In genomic region chr20:38673731-38674177, GRCh38 we compare ENCODE assay signal across 9 cellular contexts. TPM values are rescaled to one million over a fixed set of nuclear protein-coding genes. Genes with fewer than 3 reads are reported as not detected.
DNase-seq lines count a peak whose midpoint lies in the region; TF ChIP-seq lines count a peak whose summit lies in the region.
"Had no signal": no experiment of that assay in that cellular context is flagged by ENCODE, and none has a peak within 500 bp of the region (broad histone marks: within the 10 kb centered on the region; RNA-seq: fewer than 3 reads in every experiment).

No MANE protein-coding gene starts in this region.

- H3K27ac Mint-ChIP-seq in chondrocyte (ENCODE audit: unreplicated experiment) (no peak overlapping the region), mesothelial cell of epicardium (no peak overlapping the region)

- no peaks in the 10 kb centered on the region for H3K9me2 ChIP-seq in Loucy (replicated peaks; ENCODE audit: low read depth, low read length)

- H3K9ac ChIP-seq in Loucy (ENCODE audit: low read depth, low read length, poor library complexity, severe bottlenecking): no peak overlapping the region

- H3K79me2 ChIP-seq in Loucy (ENCODE audit: insufficient read depth, low read length): no peaks in the 10 kb centered on the region

- H3K27me3 ChIP-seq in Loucy (ENCODE audit: insufficient read depth, low read length, poor library complexity, severe bottlenecking): no peaks in the 10 kb centered on the region
- H3K27me3 ChIP-seq in adrenal gland: peaks cover 22% of the 10 kb centered on the region

- H3K36me3 Mint-ChIP-seq in chondrocyte (ENCODE audit: low read depth) (no peaks in the 10 kb centered on the region), mesothelial cell of epicardium (no peaks in the 10 kb centered on the region)

- peak overlapping the region; percentile 81 for H3K4me3 Mint-ChIP-seq in chondrocyte (ENCODE audit: unreplicated experiment)
- peak overlapping the region; percentile 79 for H3K4me3 Mint-ChIP-seq in mesothelial cell of epicardium

- peak overlapping the region; percentile 51 for H3K4me3 ChIP-seq in GM12875 (ENCODE audit: low read depth, low read length)
- peak overlapping the region; percentile 68 for H3K4me3 ChIP-seq in Loucy (ENCODE audit: low read length, poor library complexity, severe bottlenecking)
- peak overlapping the region in 2 of 4 donors; percentile 16 to 46 for H3K4me3 ChIP-seq in adrenal gland

- no peak for TF ChIP-seq CTCF in GM12875 (IDR thresholded peaks at IDR 0.05; ENCODE audit: borderline replicate concordance, insufficient read depth, low read depth, low read length)
- no peak for TF ChIP-seq CTCF in Loucy (conservative IDR thresholded peaks at IDR 0.05; ENCODE audit: low read length)
- no peak for TF ChIP-seq CTCF in chondrocyte (IDR thresholded peaks at IDR 0.05)
- TF ChIP-seq CTCF in mesothelial cell of epicardium (IDR thresholded peaks at IDR 0.05; ENCODE audit: unreplicated experiment): no peak
- no peak for TF ChIP-seq CTCF in adrenal gland (IDR thresholded peaks at IDR 0.05)

- intact Hi-C loops in adrenal gland (cut with DNase I): no loop called here

- H3F3A ChIP-seq in Loucy (ENCODE audit: low read depth): no peaks in the 10 kb centered on the region

- peaks cover 45% of the 10 kb centered on the region for H3K27me3 Mint-ChIP-seq in chondrocyte (ENCODE audit: low read depth)
- peaks cover 94% of the 10 kb centered on the region for H3K27me3 Mint-ChIP-seq in mesothelial cell of epicardium (ENCODE audit: low read depth)

- peak overlapping the region; percentile 30; the same call in 1 of the 2 replicates for H2AFZ ChIP-seq in Loucy (ENCODE audit: low read length)

- H3K4me2 ChIP-seq in Loucy (ENCODE audit: low read depth, low read length, poor library complexity, severe bottlenecking): peak overlapping the region; percentile 67

- no peaks in the 10 kb centered on the region for H4K20me1 ChIP-seq in Loucy (ENCODE audit: insufficient read depth, low read length, poor library complexity, severe bottlenecking)

- no peak overlapping the region for H3K27ac ChIP-seq in adrenal gland

- H3K4me1 ChIP-seq in Loucy (ENCODE audit: insufficient read depth, low read length, poor library complexity, severe bottlenecking): no peaks in the 10 kb centered on the region
- peaks cover 9 to 10% of the 10 kb centered on the region in 2 donors for H3K4me1 ChIP-seq in adrenal gland (replicated peaks in 1 of 2)

- H3K9me3 Mint-ChIP-seq in chondrocyte (ENCODE audit: low read depth): no peaks in the 10 kb centered on the region
- no peaks in the 10 kb centered on the region for H3K9me3 Mint-ChIP-seq in mesothelial cell of epicardium

- DNase-seq in chondrocyte (ENCODE audit: low spot score): no peak
- no peak for DNase-seq in mesothelial cell of epicardium (ENCODE audit: low spot score in 2 of 2, unreplicated experiment in 2 of 2)
- DNase-seq in NOMO-1 treated with dmso at 0.1 percent for 144 hours (lab: John Stamatoyannopoulos, UW; ENCODE audit: unreplicated experiment): no peak
- no peak for DNase-seq in activated CD4-positive, CD25-positive, alpha-beta regulatory T cell (lab: John Stamatoyannopoulos, UW)
- DNase-seq in adrenal gland: no peak
- no peak for DNase-seq in GOT3 (lab: John Stamatoyannopoulos, UW)

- WGBS in adrenal gland, 4 donors: 0 to 3% (median 2%) methylated on average over 9 to 18 of the region's 18 CpGs

- TF ChIP-seq POLR2A in adrenal gland (IDR thresholded peaks at IDR 0.05): no peak

- H3K4me1 Mint-ChIP-seq in chondrocyte (ENCODE audit: low read depth) (peaks cover 11% of the 10 kb centered on the region), mesothelial cell of epicardium (peaks cover 7% of the 10 kb centered on the region)

- H3K9me3 ChIP-seq in Loucy (ENCODE audit: insufficient read depth, low read depth, low read length): no peaks in the 10 kb centered on the region
- H3K9me3 ChIP-seq in adrenal gland (replicated peaks in 1 of 3): no peaks in the 10 kb centered on the region

- H3K36me3 ChIP-seq in Loucy (ENCODE audit: insufficient read depth, low read length) (no peaks in the 10 kb centered on the region), adrenal gland (replicated peaks in 1 of 2) (no peaks in the 10 kb centered on the region)

RNA-seq across cellular contexts. Expression of gene SLC32A1, which starts 50.5 kb away (rescaled TPM):
- not detected in 3 replicates for total RNA-seq in chondrocyte
- not detected in 3 replicates for total RNA-seq in mesothelial cell of epicardium
- total RNA-seq in adrenal gland: not detected
- polyA plus RNA-seq in adrenal gland: under 1 TPM in 1 of 3 donors, not detected in 2; 0.24 TPM
- total RNA-seq: T-helper 1 cell treated with Interleukin-12 subunit alpha and Interleukin-12 subunit beta and Interleukin-4 antibody, amounts not matched to agents 30 ng/mL and 1 ng/mL, for 36 hours had no signal
